Comparison of ENCODE assay signal across 27 cellular contexts in the genomic region with DNA sequence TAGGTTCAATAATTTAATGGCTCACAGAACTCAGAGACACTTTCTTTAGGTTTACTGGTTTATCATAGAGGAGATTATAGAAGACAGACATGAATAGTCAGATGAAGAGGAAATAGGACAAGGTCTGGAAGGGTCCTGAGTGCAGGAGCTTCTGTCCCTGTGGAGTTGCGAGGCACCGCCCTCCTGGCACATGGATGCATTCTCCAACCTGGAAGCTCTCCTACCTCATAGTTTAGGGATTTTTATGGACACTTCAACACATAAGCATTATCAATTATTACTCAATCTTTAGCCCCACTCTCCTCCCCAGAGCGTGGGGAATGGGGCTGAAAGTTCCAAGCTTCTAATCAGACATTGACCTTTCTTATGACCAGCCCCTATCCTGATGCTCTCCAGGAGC. TPM values are rescaled to one million over a fixed set of nuclear protein-coding genes. Genes with fewer than 3 reads are reported as not detected.
"Had no signal": no experiment of that assay in that cellular context is flagged by ENCODE, and none has a peak within 500 bp of the region (broad histone marks: within the 10 kb centered on the region; RNA-seq: fewer than 3 reads in every experiment).

No MANE protein-coding gene starts in this region.

- DNase-seq: activated B cell treated with CpG ODN at 0.5 μM for 24 hours; activated CD4-positive, alpha-beta T cell treated with anti-CD3 and anti-CD28 coated beads for 1 hour; activated CD4-positive, alpha-beta T cell treated with anti-CD3 and anti-CD28 coated beads, Interleukin-2, amount 10 ng/mL, durations not matched to agents 24 days and 14 days; activated CD4-positive, alpha-beta T cell treated with anti-CD3 and anti-CD28 coated beads, Interleukin-2, amount 50 U/mL, for 48 hours; activated CD8-positive, alpha-beta memory T cell treated with anti-CD3 and anti-CD28 coated beads, Interleukin-2, amount 10 ng/mL, durations not matched to agents 7 days and 5 days; activated gamma-delta T cell treated with Interleukin-2 at 50 U/mL for 16 hours; activated naive CD4-positive, alpha-beta T cell treated with anti-CD3 and anti-CD28 coated beads, Interleukin-2, amount 10 ng/mL, durations not matched to agents 7 days and 5 days; activated naive CD8-positive, alpha-beta T cell treated with anti-CD3 and anti-CD28 coated beads for 36 hours; activated T-cell treated with anti-CD3 and anti-CD28 coated beads, Interleukin-2, amount 50 U/mL, for 72 hours; central memory CD4-positive, alpha-beta T cell; Karpas-422; MM.1S; NCI-H1105; NCI-H146; NCI-H187 treated with DMSO at 0.1 percent for 48 hours; NCI-H2171 treated with DMSO at 0.1 percent for 48 hours; NCI-H345; NCI-H510A; NCI-H526 treated with DMSO at 0.1 percent for 48 hours; NCI-H82; SHP77 treated with DMSO at 0.1 percent for 48 hours had no signal

- H3K36me3 ChIP-seq: Peyer's patch had no signal

- H3K9me3 Mint-ChIP-seq: activated B cell treated with CpG ODN at 0.5 μM for 24 hours; activated naive CD4-positive, alpha-beta T cell treated with anti-CD3 and anti-CD28 coated beads, Interleukin-2, amount 10 ng/mL, durations not matched to agents 7 days and 5 days; activated naive CD8-positive, alpha-beta T cell treated with anti-CD3 and anti-CD28 coated beads for 36 hours; activated T-cell treated with anti-CD3 and anti-CD28 coated beads, Interleukin-2, amount 50 U/mL, for 72 hours; activated T-helper 2 cell treated with anti-CD3 and anti-CD28 coated beads, Interferon-gamma antibody, Interleukin-2, Interleukin-4, amounts not matched to agents 10 μg/mL and 5 μg/mL and 100 μg/mL, durations not matched to agents 14 hours and 24 hours and 36 hours; T-helper 1 cell treated with Interleukin-12 subunit alpha and Interleukin-12 subunit beta and Interleukin-4 antibody, amounts not matched to agents 30 μg/mL and 1 μg/mL, for 36 hours had no signal

- H3K36me3 Mint-ChIP-seq: activated CD8-positive, alpha-beta memory T cell treated with anti-CD3 and anti-CD28 coated beads, Interleukin-2, amount 10 ng/mL, durations not matched to agents 7 days and 5 days; activated naive CD4-positive, alpha-beta T cell treated with anti-CD3 and anti-CD28 coated beads, Interleukin-2, amount 10 ng/mL, durations not matched to agents 7 days and 5 days; activated naive CD8-positive, alpha-beta T cell treated with anti-CD3 and anti-CD28 coated beads for 36 hours had no signal

- H3K27ac ChIP-seq: Peyer's patch had no signal

- FAIRE-seq: K562 had no signal

- H3K27me3 ChIP-seq: Peyer's patch had no signal

- H3K4me1 Mint-ChIP-seq: activated B cell treated with CpG ODN at 0.5 μM for 24 hours had no signal

- H3K4me3 ChIP-seq: K562, Peyer's patch had no signal

- H3K9me3 ChIP-seq: Peyer's patch had no signal

- H3K27ac Mint-ChIP-seq: activated B cell treated with CpG ODN at 0.5 μM for 24 hours; activated CD4-positive, alpha-beta T cell treated with anti-CD3 and anti-CD28 coated beads, Interleukin-2, amount 10 ng/mL, durations not matched to agents 24 days and 14 days; activated CD8-positive, alpha-beta memory T cell treated with anti-CD3 and anti-CD28 coated beads, Interleukin-2, amount 10 ng/mL, durations not matched to agents 7 days and 5 days; activated naive CD4-positive, alpha-beta T cell treated with anti-CD3 and anti-CD28 coated beads, Interleukin-2, amount 10 ng/mL, durations not matched to agents 7 days and 5 days; activated naive CD8-positive, alpha-beta T cell treated with anti-CD3 and anti-CD28 coated beads for 36 hours; activated T-cell treated with anti-CD3 and anti-CD28 coated beads, Interleukin-2, amount 50 U/mL, for 72 hours; activated T-helper 2 cell treated with anti-CD3 and anti-CD28 coated beads, Interferon-gamma antibody, Interleukin-2, Interleukin-4, amounts not matched to agents 10 μg/mL and 5 μg/mL and 100 μg/mL, durations not matched to agents 14 hours and 24 hours and 36 hours; T-helper 1 cell treated with Interleukin-12 subunit alpha and Interleukin-12 subunit beta and Interleukin-4 antibody, amounts not matched to agents 30 μg/mL and 1 μg/mL, for 36 hours had no signal

- ATAC-seq: activated CD8-positive, alpha-beta memory T cell treated with anti-CD3 and anti-CD28 coated beads, Interleukin-2, amount 10 ng/mL, durations not matched to agents 7 days and 5 days; activated T-cell treated with anti-CD3 and anti-CD28 coated beads, Interleukin-2, amount 50 U/mL, for 72 hours; K562 had no signal

- H3K4me3 Mint-ChIP-seq: activated B cell treated with CpG ODN at 0.5 μM for 24 hours; activated CD4-positive, alpha-beta T cell treated with anti-CD3 and anti-CD28 coated beads, Interleukin-2, amount 10 ng/mL, durations not matched to agents 24 days and 14 days; activated CD8-positive, alpha-beta memory T cell treated with anti-CD3 and anti-CD28 coated beads, Interleukin-2, amount 10 ng/mL, durations not matched to agents 7 days and 5 days; activated naive CD4-positive, alpha-beta T cell treated with anti-CD3 and anti-CD28 coated beads, Interleukin-2, amount 10 ng/mL, durations not matched to agents 7 days and 5 days; activated naive CD8-positive, alpha-beta T cell treated with anti-CD3 and anti-CD28 coated beads for 36 hours; activated T-cell treated with anti-CD3 and anti-CD28 coated beads, Interleukin-2, amount 50 U/mL, for 72 hours; T-helper 1 cell treated with Interleukin-12 subunit alpha and Interleukin-12 subunit beta and Interleukin-4 antibody, amounts not matched to agents 30 μg/mL and 1 μg/mL, for 36 hours had no signal

RNA-seq across cellular contexts. Expression of a gene that starts 12.6 kb away (rescaled TPM):
- total RNA-seq: OCI-LY7, SK-MEL-5 had no signal
- polyA plus RNA-seq: K562 had no signal

RNA-seq across cellular contexts. Expression of a gene that starts 28.6 kb away (rescaled TPM):
- total RNA-seq: activated B cell treated with CpG ODN at 0.5 μM for 24 hours; activated CD4-positive, alpha-beta T cell treated with anti-CD3 and anti-CD28 coated beads, Interleukin-2, amount 10 ng/mL, durations not matched to agents 24 days and 14 days; activated CD8-positive, alpha-beta memory T cell treated with anti-CD3 and anti-CD28 coated beads, Interleukin-2, amount 10 ng/mL, durations not matched to agents 7 days and 5 days; activated naive CD8-positive, alpha-beta T cell treated with anti-CD3 and anti-CD28 coated beads for 36 hours; activated T-cell treated with anti-CD3 and anti-CD28 coated beads, Interleukin-2, amount 50 U/mL, for 72 hours; activated T-helper 2 cell treated with anti-CD3 and anti-CD28 coated beads, Interferon-gamma antibody, Interleukin-2, Interleukin-4, amounts not matched to agents 10 μg/mL and 5 μg/mL and 100 μg/mL, durations not matched to agents 14 hours and 24 hours and 36 hours; K562; OCI-LY7 had no signal
- polyA plus RNA-seq: K562 had no signal

RNA-seq across cellular contexts. Expression of a gene that starts 54.0 kb away (rescaled TPM):
- total RNA-seq: activated B cell treated with CpG ODN at 0.5 μM for 24 hours; activated naive CD8-positive, alpha-beta T cell treated with anti-CD3 and anti-CD28 coated beads for 36 hours; K562; OCI-LY7; Peyer's patch; SK-MEL-5 had no signal
- polyA plus RNA-seq: K562 had no signal
